In the genomic region with DNA sequence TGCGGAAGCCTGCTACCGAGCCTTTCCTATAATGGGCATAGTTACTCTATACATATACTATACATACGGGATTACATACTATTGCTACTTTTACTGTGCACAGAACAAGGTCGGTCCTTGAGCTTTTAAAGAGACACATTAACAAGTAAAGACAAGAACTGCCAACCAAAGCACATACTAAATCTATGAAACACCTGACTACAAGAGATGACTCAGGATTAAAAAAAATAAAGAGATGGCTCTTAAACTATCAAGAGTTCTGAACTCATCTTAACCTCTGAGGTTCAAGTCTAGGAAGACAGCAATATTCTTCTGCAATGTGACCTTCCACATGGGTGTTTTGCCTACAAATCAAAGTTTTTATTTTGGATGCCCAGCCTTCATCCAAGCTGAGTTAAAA, we compare ENCODE assay signal across 2 cellular contexts.
TF ChIP-seq lines count a peak whose summit lies in the region.

No MANE protein-coding gene starts in this region.

TF ChIP-seq in SK-N-SH, 30 proteins besides CTCF, POLR2A, EP300 and RAD21 (continued from another document):
- TF ChIP-seq FOSL2 (IDR thresholded peaks at IDR 0.05; ENCODE audit: borderline replicate concordance, low read depth): peak; percentile 54; the same call in 1 of the 2 replicates
TF ChIP-seq in SK-N-SH: peak in this region for 6.

TF ChIP-seq in SK-N-SH treated with all-trans-retinoic acid at 6 μM for 48 hours, 23 proteins besides CTCF, POLR2A, EP300 and RAD21 (continued from another document):
- TF ChIP-seq, protein P1, sequence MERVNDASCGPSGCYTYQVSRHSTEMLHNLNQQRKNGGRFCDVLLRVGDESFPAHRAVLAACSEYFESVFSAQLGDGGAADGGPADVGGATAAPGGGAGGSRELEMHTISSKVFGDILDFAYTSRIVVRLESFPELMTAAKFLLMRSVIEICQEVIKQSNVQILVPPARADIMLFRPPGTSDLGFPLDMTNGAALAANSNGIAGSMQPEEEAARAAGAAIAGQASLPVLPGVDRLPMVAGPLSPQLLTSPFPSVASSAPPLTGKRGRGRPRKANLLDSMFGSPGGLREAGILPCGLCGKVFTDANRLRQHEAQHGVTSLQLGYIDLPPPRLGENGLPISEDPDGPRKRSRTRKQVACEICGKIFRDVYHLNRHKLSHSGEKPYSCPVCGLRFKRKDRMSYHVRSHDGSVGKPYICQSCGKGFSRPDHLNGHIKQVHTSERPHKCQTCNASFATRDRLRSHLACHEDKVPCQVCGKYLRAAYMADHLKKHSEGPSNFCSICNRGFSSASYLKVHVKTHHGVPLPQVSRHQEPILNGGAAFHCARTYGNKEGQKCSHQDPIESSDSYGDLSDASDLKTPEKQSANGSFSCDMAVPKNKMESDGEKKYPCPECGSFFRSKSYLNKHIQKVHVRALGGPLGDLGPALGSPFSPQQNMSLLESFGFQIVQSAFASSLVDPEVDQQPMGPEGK (CRISPR knock-in tag; IDR thresholded peaks at IDR 0.05; ENCODE audit: borderline replicate concordance): no peak
- TF ChIP-seq RARB (CRISPR knock-in tag; IDR thresholded peaks at IDR 0.05): no peak
- TF ChIP-seq, protein P2, sequence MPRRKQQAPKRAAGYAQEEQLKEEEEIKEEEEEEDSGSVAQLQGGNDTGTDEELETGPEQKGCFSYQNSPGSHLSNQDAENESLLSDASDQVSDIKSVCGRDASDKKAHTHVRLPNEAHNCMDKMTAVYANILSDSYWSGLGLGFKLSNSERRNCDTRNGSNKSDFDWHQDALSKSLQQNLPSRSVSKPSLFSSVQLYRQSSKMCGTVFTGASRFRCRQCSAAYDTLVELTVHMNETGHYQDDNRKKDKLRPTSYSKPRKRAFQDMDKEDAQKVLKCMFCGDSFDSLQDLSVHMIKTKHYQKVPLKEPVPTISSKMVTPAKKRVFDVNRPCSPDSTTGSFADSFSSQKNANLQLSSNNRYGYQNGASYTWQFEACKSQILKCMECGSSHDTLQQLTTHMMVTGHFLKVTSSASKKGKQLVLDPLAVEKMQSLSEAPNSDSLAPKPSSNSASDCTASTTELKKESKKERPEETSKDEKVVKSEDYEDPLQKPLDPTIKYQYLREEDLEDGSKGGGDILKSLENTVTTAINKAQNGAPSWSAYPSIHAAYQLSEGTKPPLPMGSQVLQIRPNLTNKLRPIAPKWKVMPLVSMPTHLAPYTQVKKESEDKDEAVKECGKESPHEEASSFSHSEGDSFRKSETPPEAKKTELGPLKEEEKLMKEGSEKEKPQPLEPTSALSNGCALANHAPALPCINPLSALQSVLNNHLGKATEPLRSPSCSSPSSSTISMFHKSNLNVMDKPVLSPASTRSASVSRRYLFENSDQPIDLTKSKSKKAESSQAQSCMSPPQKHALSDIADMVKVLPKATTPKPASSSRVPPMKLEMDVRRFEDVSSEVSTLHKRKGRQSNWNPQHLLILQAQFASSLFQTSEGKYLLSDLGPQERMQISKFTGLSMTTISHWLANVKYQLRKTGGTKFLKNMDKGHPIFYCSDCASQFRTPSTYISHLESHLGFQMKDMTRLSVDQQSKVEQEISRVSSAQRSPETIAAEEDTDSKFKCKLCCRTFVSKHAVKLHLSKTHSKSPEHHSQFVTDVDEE (CRISPR knock-in tag; IDR thresholded peaks at IDR 0.05): no peak
- TF ChIP-seq ISL1 (CRISPR knock-in tag; IDR thresholded peaks at IDR 0.05): no peak
- no peak for TF ChIP-seq GLIS3 (CRISPR knock-in tag; IDR thresholded peaks at IDR 0.05)
- TF ChIP-seq, protein P3, sequence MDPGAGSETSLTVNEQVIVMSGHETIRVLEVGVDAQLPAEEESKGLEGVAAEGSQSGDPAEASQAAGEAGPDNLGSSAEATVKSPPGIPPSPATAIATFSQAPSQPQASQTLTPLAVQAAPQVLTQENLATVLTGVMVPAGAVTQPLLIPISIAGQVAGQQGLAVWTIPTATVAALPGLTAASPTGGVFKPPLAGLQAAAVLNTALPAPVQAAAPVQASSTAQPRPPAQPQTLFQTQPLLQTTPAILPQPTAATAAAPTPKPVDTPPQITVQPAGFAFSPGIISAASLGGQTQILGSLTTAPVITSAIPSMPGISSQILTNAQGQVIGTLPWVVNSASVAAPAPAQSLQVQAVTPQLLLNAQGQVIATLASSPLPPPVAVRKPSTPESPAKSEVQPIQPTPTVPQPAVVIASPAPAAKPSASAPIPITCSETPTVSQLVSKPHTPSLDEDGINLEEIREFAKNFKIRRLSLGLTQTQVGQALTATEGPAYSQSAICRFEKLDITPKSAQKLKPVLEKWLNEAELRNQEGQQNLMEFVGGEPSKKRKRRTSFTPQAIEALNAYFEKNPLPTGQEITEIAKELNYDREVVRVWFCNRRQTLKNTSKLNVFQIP (CRISPR knock-in tag; IDR thresholded peaks at IDR 0.05; ENCODE audit: borderline replicate concordance, low read depth): no peak
- TF ChIP-seq PPARA (CRISPR knock-in tag; IDR thresholded peaks at IDR 0.05; ENCODE audit: borderline replicate concordance): no peak
- TF ChIP-seq, protein P4, sequence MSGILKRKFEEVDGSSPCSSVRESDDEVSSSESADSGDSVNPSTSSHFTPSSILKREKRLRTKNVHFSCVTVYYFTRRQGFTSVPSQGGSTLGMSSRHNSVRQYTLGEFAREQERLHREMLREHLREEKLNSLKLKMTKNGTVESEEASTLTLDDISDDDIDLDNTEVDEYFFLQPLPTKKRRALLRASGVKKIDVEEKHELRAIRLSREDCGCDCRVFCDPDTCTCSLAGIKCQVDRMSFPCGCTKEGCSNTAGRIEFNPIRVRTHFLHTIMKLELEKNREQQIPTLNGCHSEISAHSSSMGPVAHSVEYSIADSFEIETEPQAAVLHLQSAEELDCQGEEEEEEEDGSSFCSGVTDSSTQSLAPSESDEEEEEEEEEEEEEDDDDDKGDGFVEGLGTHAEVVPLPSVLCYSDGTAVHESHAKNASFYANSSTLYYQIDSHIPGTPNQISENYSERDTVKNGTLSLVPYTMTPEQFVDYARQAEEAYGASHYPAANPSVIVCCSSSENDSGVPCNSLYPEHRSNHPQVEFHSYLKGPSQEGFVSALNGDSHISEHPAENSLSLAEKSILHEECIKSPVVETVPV (CRISPR knock-in tag; IDR thresholded peaks at IDR 0.05): no peak
TF ChIP-seq in SK-N-SH treated with all-trans-retinoic acid at 6 μM for 48 hours: peak in this region for 0.
